ENCODE assay signal across 22 cellular contexts in genomic region chr1:7278045-7278444, GRCh38.
DNase-seq lines count a peak whose midpoint lies in the region; ATAC-seq, FAIRE-seq and TF ChIP-seq lines count a peak whose summit lies in the region.
"Had no signal": no experiment of that assay in that cellular context is flagged by ENCODE, and none has a peak within 500 bp of the region (broad histone marks: within the 10 kb centered on the region; RNA-seq: fewer than 3 reads in every experiment).

No MANE protein-coding gene starts in this region.

- TF ChIP-seq CTCF in bronchial epithelial cell (IDR thresholded peaks at IDR 0.05; ENCODE audit: insufficient read depth, low read length, severe bottlenecking), result no peak

- H3K36me3 ChIP-seq in bronchial epithelial cell (ENCODE audit: control insufficient read depth, insufficient read depth, low read length), result no peaks in the 10 kb centered on the region
- no peaks in the 10 kb centered on the region for H3K36me3 ChIP-seq in Karpas-422 (ENCODE audit: insufficient read depth, low read length)
- H3K36me3 ChIP-seq: SJCRH30, thoracic aorta had no signal

- no peaks in the 10 kb centered on the region for H3K9me3 ChIP-seq in Karpas-422 (ENCODE audit: low read length)
- H3K9me3 ChIP-seq: thoracic aorta had no signal

- ATAC-seq in HG02938 (IDR thresholded peaks at IDR 0.05; ENCODE audit: unreplicated experiment), result no peak
- ATAC-seq: naive thymus-derived CD4-positive, alpha-beta T cell; sciatic nerve; stimulated activated effector memory CD8-positive, alpha-beta T cell treated with anti-CD3 and anti-CD28 coated beads, Interleukin-12 subunit alpha, Interleukin-12 subunit beta, amount 100 ng/mL, for 72 hours had no signal

- H3K4me2 ChIP-seq in Karpas-422 (ENCODE audit: low read depth, low read length, poor library complexity, severe bottlenecking), result no peak overlapping the region

- no peak overlapping the region for H3K9ac ChIP-seq in Karpas-422 (ENCODE audit: low read length)
- H3K9ac ChIP-seq: parathyroid adenoma had no signal

- H4K20me1 ChIP-seq in Karpas-422 (ENCODE audit: insufficient read depth, low read depth, low read length), result no peaks in the 10 kb centered on the region

- no peaks in the 10 kb centered on the region for H3K79me2 ChIP-seq in Karpas-422 (ENCODE audit: low read length)
- H3K79me2 ChIP-seq: parathyroid adenoma had no signal

- H3K4me1 ChIP-seq in Karpas-422 (ENCODE audit: low read length), result peaks cover 20% of the 10 kb centered on the region
- H3K4me1 ChIP-seq: parathyroid adenoma had no signal

- H3K4me3 ChIP-seq in bronchial epithelial cell (ENCODE audit: low read depth, low read length) (no peak overlapping the region), Karpas-422 (ENCODE audit: low read length) (no peak overlapping the region)
- H3K4me3 ChIP-seq: dorsolateral prefrontal cortex, SJCRH30, thoracic aorta had no signal

- no peak overlapping the region for H3K27ac ChIP-seq in Karpas-422 (ENCODE audit: low read length)
- H3K27ac ChIP-seq: dorsolateral prefrontal cortex, parathyroid adenoma, SJCRH30, thoracic aorta had no signal

- no peaks in the 10 kb centered on the region for H3K9me2 ChIP-seq in Karpas-422 (replicated peaks; ENCODE audit: insufficient read depth, low read length)

- H3K27me3 ChIP-seq in bronchial epithelial cell (ENCODE audit: control insufficient read depth, insufficient read depth, low read length) (no peaks in the 10 kb centered on the region), Karpas-422 (ENCODE audit: low read length) (no peaks in the 10 kb centered on the region)
- H3K27me3 ChIP-seq: dorsolateral prefrontal cortex, SJCRH30 had no signal

- peak; percentile 47 for FAIRE-seq in bronchial epithelial cell (lab: Jason Lieb, UNC)
- FAIRE-seq: frontal cortex had no signal

- DNase-seq in NCI-H128 (lab: John Stamatoyannopoulos, UW; ENCODE audit: unreplicated experiment), result peak; percentile 17
- peak; percentile 61 for DNase-seq in NCI-H2196 (lab: John Stamatoyannopoulos, UW; ENCODE audit: unreplicated experiment)
- DNase-seq in bronchial epithelial cell (ENCODE audit: low read depth), result peak; percentile 62
- no peak for DNase-seq in hippocampal formation (lab: John Stamatoyannopoulos, UW)
- no peak for DNase-seq in cerebellar nuclear complex (lab: John Stamatoyannopoulos, UW)
- DNase-seq in Karpas-422, result no peak
- DNase-seq: activated CD4-positive, alpha-beta T cell treated with anti-CD3 and anti-CD28 coated beads, Interleukin-2, amount 50 U/mL, for 1 hour; activated CD8-positive, alpha-beta memory T cell treated with anti-CD3 and anti-CD28 coated beads, Interleukin-2, amount 50 U/mL, for 48 hours; AML-193; amniotic stem cell; dorsolateral prefrontal cortex; erythroblast; kidney glomerular epithelial cell; naive thymus-derived CD4-positive, alpha-beta T cell; NCI-H446; SJCRH30 had no signal

- H2AFZ ChIP-seq in Karpas-422 (ENCODE audit: low read length), result no peak overlapping the region
- H2AFZ ChIP-seq: parathyroid adenoma had no signal

Comparison
In these comparisons a context has a peak if more than half of its experiments do, and no peak if none do; other contexts are left out.
1. DNase-seq: peak in NCI-H128 (single experiment), NCI-H2196 (single experiment) and bronchial epithelial cell (single experiment); none in hippocampal formation (0 of 2), cerebellar nuclear complex (0 of 2) and Karpas-422 (single experiment).